13 cellular contexts compared by ENCODE assay signal in genomic region chr6:167122827-167123657, GRCh38. TPM values are rescaled to one million over a fixed set of nuclear protein-coding genes. Genes with fewer than 3 reads are reported as not detected.
DNase-seq lines count a peak whose midpoint lies in the region; ATAC-seq and TF ChIP-seq lines count a peak whose summit lies in the region.
"Had no signal": no experiment of that assay in that cellular context is flagged by ENCODE, and none has a peak within 500 bp of the region (broad histone marks: within the 10 kb centered on the region; RNA-seq: fewer than 3 reads in every experiment).

Gene CCR6, plus strand, starts transcription at chr6:167123096. Its CDS starts 13,039 bp downstream, at chr6:167136135.

- ATAC-seq in HG03432 (IDR thresholded peaks at IDR 0.05; ENCODE audit: unreplicated experiment) (peak; percentile 17), upper lobe of right lung (no peak), HG02642 (IDR thresholded peaks at IDR 0.05; ENCODE audit: poor library complexity, unreplicated experiment) (no peak)
- ATAC-seq: heart left ventricle had no signal

- DNase-seq in activated naive CD4-positive, alpha-beta T cell treated with anti-CD3 and anti-CD28 coated beads, Interleukin-2, amount 50 U/mL, for 16 hours: no peak
- no peak for DNase-seq in effector memory CD4-positive, alpha-beta T cell
- DNase-seq in upper lobe of right lung (no peak), NCI-H1417 treated with DMSO at 0.1 percent for 48 hours (lab: John Stamatoyannopoulos, UW) (no peak), GM13976 (ENCODE audit: low spot score) (no peak)
- DNase-seq: amygdala, GDM1, heart left ventricle, IMR-90 had no signal

- H3K4me3 ChIP-seq in effector memory CD4-positive, alpha-beta T cell (ENCODE audit: insufficient read depth, low read depth, low read length, poor library complexity, severe bottlenecking): peak within 1 kb of the TSS; percentile 20
- H3K4me3 ChIP-seq in upper lobe of right lung: peak within 1 kb of the TSS; percentile 13
- H3K4me3 ChIP-seq: heart left ventricle had no signal

- H3K4me1 Mint-ChIP-seq in activated naive CD4-positive, alpha-beta T cell treated with anti-CD3 and anti-CD28 coated beads, Interleukin-2, amount 50 U/mL, for 24 hours: peaks cover 53% of the 10 kb centered on the region

- H3K9me3 Mint-ChIP-seq in activated naive CD4-positive, alpha-beta T cell treated with anti-CD3 and anti-CD28 coated beads, Interleukin-2, amount 50 U/mL, for 24 hours: no peaks in the 10 kb centered on the region

- no peaks in the 10 kb centered on the region for H3K27me3 ChIP-seq in effector memory CD4-positive, alpha-beta T cell (replicated peaks; ENCODE audit: control insufficient read depth, insufficient read depth, low read length, poor library complexity, severe bottlenecking)
- no peaks in the 10 kb centered on the region for H3K27me3 ChIP-seq in upper lobe of right lung

- no peak for TF ChIP-seq CTCF in upper lobe of right lung (IDR thresholded peaks at IDR 0.05)
- no peak for TF ChIP-seq CTCF in GM13976 (IDR thresholded peaks at IDR 0.05; ENCODE audit: borderline replicate concordance, control extremely low read depth, extremely low read depth, insufficient read depth, missing control alignments)

- peak within 1 kb of the TSS; percentile 62 for H3K27ac ChIP-seq in effector memory CD4-positive, alpha-beta T cell (ENCODE audit: insufficient read depth, low read length, poor library complexity, severe bottlenecking)
- peak within 1 kb of the TSS; percentile 24 for H3K27ac ChIP-seq in upper lobe of right lung
- H3K27ac ChIP-seq: heart left ventricle had no signal

- peak within 1 kb of the TSS; percentile 57 for H3K4me3 Mint-ChIP-seq in activated naive CD4-positive, alpha-beta T cell treated with anti-CD3 and anti-CD28 coated beads, Interleukin-2, amount 50 U/mL, for 24 hours

- peaks cover 4% of the 10 kb centered on the region for H3K36me3 ChIP-seq in effector memory CD4-positive, alpha-beta T cell (ENCODE audit: control insufficient read depth, insufficient read depth, low read length)
- no peaks in the 10 kb centered on the region for H3K36me3 ChIP-seq in upper lobe of right lung
- H3K36me3 ChIP-seq: heart left ventricle had no signal

- intact Hi-C loops in upper lobe of right lung (cut with DNase I): no loop called here

- H3K27me3 Mint-ChIP-seq in activated naive CD4-positive, alpha-beta T cell treated with anti-CD3 and anti-CD28 coated beads, Interleukin-2, amount 50 U/mL, for 24 hours: no peaks in the 10 kb centered on the region

- no peaks in the 10 kb centered on the region for H3K9me3 ChIP-seq in effector memory CD4-positive, alpha-beta T cell (ENCODE audit: control insufficient read depth, low read length)
- no peaks in the 10 kb centered on the region for H3K9me3 ChIP-seq in upper lobe of right lung
- H3K9me3 ChIP-seq: heart left ventricle had no signal

- H3K27ac Mint-ChIP-seq in activated naive CD4-positive, alpha-beta T cell treated with anti-CD3 and anti-CD28 coated beads, Interleukin-2, amount 50 U/mL, for 24 hours: no peak within 1 kb of the TSS

- no peaks in the 10 kb centered on the region for H3K36me3 Mint-ChIP-seq in activated naive CD4-positive, alpha-beta T cell treated with anti-CD3 and anti-CD28 coated beads, Interleukin-2, amount 50 U/mL, for 24 hours

- peaks cover 73% of the 10 kb centered on the region for H3K4me1 ChIP-seq in effector memory CD4-positive, alpha-beta T cell (ENCODE audit: control insufficient read depth, insufficient read depth, low read length, poor library complexity, severe bottlenecking)
- no peaks in the 10 kb centered on the region for H3K4me1 ChIP-seq in upper lobe of right lung

- in situ Hi-C loops in GM13976 (cut with MboI; ENCODE audit: low sequenced_read_pairs, unreplicated experiment): no loop called here

RNA-seq across cellular contexts. Expression of gene CCR6, which starts in this region (rescaled TPM):
- total RNA-seq in upper lobe of right lung: 1.4 TPM
- total RNA-seq: IMR-90, mesenteric fat pad had no signal
